ENCODE assay signal across 8 cellular contexts in the genomic region with DNA sequence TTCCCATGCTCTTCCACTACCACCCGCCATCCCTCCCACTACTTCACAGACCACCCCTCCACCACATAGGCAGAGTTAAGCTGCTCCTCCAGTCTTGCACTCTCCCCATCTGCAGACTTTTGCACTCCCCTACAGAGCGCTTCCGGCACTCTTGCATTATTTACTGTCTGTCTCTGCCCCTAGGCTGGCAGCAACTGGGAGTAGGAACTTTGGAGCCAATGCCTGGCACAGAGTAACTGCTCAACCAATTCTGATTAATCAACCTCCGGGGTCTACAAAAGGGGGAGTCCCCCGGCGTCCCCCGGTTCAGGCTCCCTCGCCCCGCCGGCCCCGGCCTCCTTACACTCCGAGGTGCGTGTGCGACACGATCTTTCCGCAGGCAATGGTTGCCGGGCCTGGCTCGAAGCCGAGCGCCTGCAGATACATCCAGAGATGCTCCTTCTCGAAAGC. TPM values are rescaled to one million over a fixed set of nuclear protein-coding genes. Genes with fewer than 3 reads are reported as not detected.
A peak's percentile ranks its signal among the peaks of the same experiment; 100 is the strongest.
DNase-seq lines count a peak whose midpoint lies in the region; ATAC-seq and TF ChIP-seq lines count a peak whose summit lies in the region.

No MANE protein-coding gene starts in this region.

- H4K5ac ChIP-seq in mesendoderm (ENCODE audit: low read length) = no peak overlapping the region

- no peak overlapping the region for H3K27ac ChIP-seq in mesendoderm (ENCODE audit: low read depth, low read length)
- peak overlapping the region; percentile 81 for H3K27ac ChIP-seq in suprapubic skin

- no peak for TF ChIP-seq POLR2A in suprapubic skin (IDR thresholded peaks at IDR 0.05)

- H3K27me3 ChIP-seq in mesendoderm (ENCODE audit: insufficient read depth, low read length, poor library complexity) (no peaks in the 10 kb centered on the region), suprapubic skin (no peaks in the 10 kb centered on the region)

- H2BK15ac ChIP-seq in mesendoderm (replicated peaks; ENCODE audit: low read depth) = no peak overlapping the region

- H3K4me3 ChIP-seq in mesendoderm (ENCODE audit: low read length) = peak overlapping the region; percentile 91
- peak overlapping the region; percentile 92 for H3K4me3 ChIP-seq in suprapubic skin

- H3K4me3 Mint-ChIP-seq in activated B cell treated with CpG ODN at 0.5 μM for 24 hours = peak overlapping the region; percentile 98

- H3K4me1 ChIP-seq in mesendoderm (ENCODE audit: control insufficient read depth, low read depth, low read length) (no peaks in the 10 kb centered on the region), suprapubic skin (peaks cover 29% of the 10 kb centered on the region)

- H3K9me3 Mint-ChIP-seq in activated B cell treated with CpG ODN at 0.5 μM for 24 hours = no peaks in the 10 kb centered on the region

- peaks cover 22% of the 10 kb centered on the region for H3K4me1 Mint-ChIP-seq in activated B cell treated with CpG ODN at 0.5 μM for 24 hours

- H3K18ac ChIP-seq in mesendoderm (ENCODE audit: low read length) = peak overlapping the region; percentile 3

- H2AK5ac ChIP-seq in mesendoderm (ENCODE audit: low read length) = no peak overlapping the region

- peak overlapping the region; percentile 93 for H3K27ac Mint-ChIP-seq in activated B cell treated with CpG ODN at 0.5 μM for 24 hours

- TF ChIP-seq CTCF in activated B cell treated with CpG ODN at 0.5 μM for 24 hours (IDR thresholded peaks at IDR 0.05) = no peak
- TF ChIP-seq CTCF in suprapubic skin (IDR thresholded peaks at IDR 0.05) = no peak

- no peak overlapping the region for H3K23ac ChIP-seq in mesendoderm (ENCODE audit: low read length)

- peak overlapping the region; percentile 77 for H3K9ac ChIP-seq in mesendoderm (ENCODE audit: low read length)

- peak overlapping the region; percentile 82 for H3K4ac ChIP-seq in mesendoderm (ENCODE audit: low read depth, low read length)

- H3K36me3 ChIP-seq in mesendoderm (ENCODE audit: control insufficient read depth, insufficient read depth, low read length) (no peaks in the 10 kb centered on the region), suprapubic skin (no peaks in the 10 kb centered on the region)

- peaks cover 2% of the 10 kb centered on the region for H3K79me1 ChIP-seq in mesendoderm (ENCODE audit: low read length)

- H4K8ac ChIP-seq in mesendoderm (ENCODE audit: low read depth, low read length) = no peak overlapping the region

- intact Hi-C loops in activated B cell treated with CpG ODN at 0.5 μM for 24 hours (cut with micrococcal nuclease) = loop anchor here (1.0 to 2.0 kb wide), 8 partner anchors 25 to 363 kb away; a partner anchor contains a TSS

- H3K4me2 ChIP-seq in mesendoderm (ENCODE audit: low read length) = peak overlapping the region; percentile 45

- H2BK120ac ChIP-seq in mesendoderm (ENCODE audit: low read depth, low read length) = no peak overlapping the region

- H3K36me3 Mint-ChIP-seq in activated B cell treated with CpG ODN at 0.5 μM for 24 hours (ENCODE audit: low read depth) = peaks cover 15% of the 10 kb centered on the region

- H3K56ac ChIP-seq in mesendoderm (ENCODE audit: low read length) = peak overlapping the region; percentile 91

- H3K79me2 ChIP-seq in mesendoderm (ENCODE audit: control insufficient read depth, insufficient read depth, low read length) = peaks cover 30% of the 10 kb centered on the region

- ATAC-seq in GM21825 (IDR thresholded peaks at IDR 0.05; ENCODE audit: unreplicated experiment) (peak; percentile 28), activated B cell treated with CpG ODN at 0.5 μM for 24 hours (ENCODE audit: low read depth) (peak; percentile 12)

- WGBS in mesendoderm (ENCODE audit: extremely low coverage, insufficient coverage, low lambda C conversion rate) = no CpG with 5 or more reads among the region's 21 CpGs
- WGBS in suprapubic skin = 1% methylated on average over 16 of the region's 21 CpGs

- POLR2A ChIA-PET in activated B cell treated with CpG ODN at 0.5 μM for 24 hours (lab: Charles Lee) = interaction anchor here (0.6 to 1.5 kb wide), 2 partner anchors 27 to 365 kb away, joined by 5 to 8 read pairs; no protein-coding TSS in a partner anchor

- CTCF ChIA-PET in activated B cell treated with CpG ODN at 0.5 μM for 24 hours (lab: Charles Lee) = interaction anchor here (1.0 to 1.4 kb wide), 3 partner anchors 53 to 355 kb away, joined by 3 to 5 read pairs (median 4); a partner anchor contains a TSS

- H2BK5ac ChIP-seq in mesendoderm (ENCODE audit: low read length) = no peak overlapping the region

- DNase-seq in GM03348 (ENCODE audit: low spot score) (peak; percentile 51), Kasumi-1 (lab: John Stamatoyannopoulos, UW) (peak; percentile 13 to 41), activated B cell treated with CpG ODN at 0.5 μM for 24 hours (no peak), ecto neural progenitor cell (ENCODE audit: low spot score) (peak; percentile 54), mesendoderm (peak; percentile 65), suprapubic skin (ENCODE audit: low spot score in 2 of 2) (peak in 1 of 2 donors; percentile 77), SKM-1 treated with dmso at 0.1 percent for 144 hours (lab: John Stamatoyannopoulos, UW; ENCODE audit: unreplicated experiment) (no peak)

- H3K9me3 ChIP-seq in suprapubic skin = no peaks in the 10 kb centered on the region

- H3K27me3 Mint-ChIP-seq in activated B cell treated with CpG ODN at 0.5 μM for 24 hours = no peaks in the 10 kb centered on the region

- TF ChIP-seq EP300 in suprapubic skin (IDR thresholded peaks at IDR 0.05) = no peak

RNA-seq across cellular contexts. Expression of a gene that starts 0.5 kb away (rescaled TPM):
- total RNA-seq in activated B cell treated with CpG ODN at 0.5 μM for 24 hours (13.7 and 15.3 TPM in 2 replicates), suprapubic skin (10 to 100 TPM in 2 of 4 donors, 1 to 10 TPM in 2; 5.6 to 13.7 (median 10.6) TPM)
- polyA plus RNA-seq in mesendoderm (2013, experiment 1 of 2) = 23.4 TPM
- 23.3 TPM for polyA plus RNA-seq in mesendoderm (2013, experiment 2 of 2)

RNA-seq across cellular contexts. Expression of a gene that starts 25.1 kb away (rescaled TPM):
- total RNA-seq in activated B cell treated with CpG ODN at 0.5 μM for 24 hours (13.3 and 16.0 TPM in 2 replicates), suprapubic skin (100 to 1,000 TPM; 124 to 445 (median 162) TPM)
- 29.9 TPM for polyA plus RNA-seq in mesendoderm (2013, experiment 1 of 2)
- 31.0 TPM for polyA plus RNA-seq in mesendoderm (2013, experiment 2 of 2)

RNA-seq across cellular contexts. Expression of a gene that starts 53.0 kb away (rescaled TPM):
- 44.6 and 45.0 TPM in 2 replicates for total RNA-seq in activated B cell treated with CpG ODN at 0.5 μM for 24 hours
- 41.0 TPM for polyA plus RNA-seq in mesendoderm (2013, experiment 1 of 2)
- polyA plus RNA-seq in mesendoderm (2013, experiment 2 of 2) = 41.9 TPM
- total RNA-seq in suprapubic skin = 10 to 100 TPM; 37.4 to 61.6 (median 57.8) TPM

Comparison
In these comparisons a context has a peak if more than half of its experiments do, and no peak if none do; other contexts are left out.
1. DNase-seq: peak in GM03348 (single experiment), Kasumi-1 (2 of 2), ecto neural progenitor cell (single experiment) and mesendoderm (single experiment); none in activated B cell treated with CpG ODN at 0.5 μM for 24 hours (single experiment) and SKM-1 treated with dmso at 0.1 percent for 144 hours (single experiment).